25 cellular contexts compared by ENCODE assay signal in the genomic region with DNA sequence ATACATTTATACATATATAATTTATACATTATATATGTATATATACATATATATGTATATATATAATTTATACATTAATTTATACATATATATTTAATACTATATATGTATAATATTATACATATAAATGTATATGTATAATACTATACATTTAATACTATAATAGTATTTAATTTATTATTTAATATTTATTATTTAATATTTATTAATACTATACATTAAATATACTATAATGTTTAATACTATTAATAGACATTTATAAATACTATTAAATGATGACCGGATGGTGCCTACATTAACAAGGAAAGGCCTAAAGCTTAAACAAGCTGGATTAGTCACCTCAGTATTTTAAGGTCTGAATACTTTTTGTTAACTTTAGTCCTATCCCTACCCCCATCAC.
"Had no signal": no experiment of that assay in that cellular context is flagged by ENCODE, and none has a peak within 500 bp of the region (broad histone marks: within the 10 kb centered on the region; RNA-seq: fewer than 3 reads in every experiment).

No MANE protein-coding gene starts in this region.

- DNase-seq: cortex of kidney; effector memory CD8-positive, alpha-beta T cell; gastrocnemius medialis; heart left ventricle; left colon; left ventricle myocardium inferior; lower lobe of right lung; right lobe of liver; stimulated activated CD4-positive, alpha-beta T cell treated with anti-CD3 and anti-CD28 coated beads, Interleukin-12 subunit alpha, Interleukin-12 subunit beta, amount 100 ng/mL, for 4 hours; stimulated activated CD4-positive, alpha-beta T cell treated with anti-CD3 and anti-CD28 coated beads, Interleukin-1b, Interleukin-23, amount 100 ng/mL, for 48 hours; stimulated activated CD4-positive, alpha-beta T cell treated with anti-CD3 and anti-CD28 coated beads, Interleukin-4, amount 100 ng/mL, for 1 hour; stimulated activated CD8-positive, alpha-beta memory T cell treated with anti-CD3 and anti-CD28 coated beads, Interleukin-4, amount 100 ng/mL, for 48 hours; stimulated activated naive CD4-positive, alpha-beta T cell; stimulated activated naive CD8-positive, alpha-beta T cell treated with anti-CD3 and anti-CD28 coated beads, Interleukin-15, amount 100 ng/mL, for 72 hours; transverse colon; upper lobe of right lung; uterus had no signal

- H3K4me1 Mint-ChIP-seq: stimulated activated naive CD8-positive, alpha-beta T cell treated with anti-CD3 and anti-CD28 coated beads, Interleukin-15, amount 100 ng/mL, for 72 hours had no signal

- ATAC-seq: effector memory CD8-positive, alpha-beta T cell; gastrocnemius medialis; heart left ventricle; left colon; lower lobe of right lung; natural killer cell treated with Interleukin-12 subunit alpha and Interleukin-12 subunit beta and Interleukin-15 and Interleukin-18, amount 100 ng/mL, for 72 hours; right lobe of liver; stimulated activated naive CD8-positive, alpha-beta T cell treated with anti-CD3 and anti-CD28 coated beads, Interleukin-15, amount 100 ng/mL, for 72 hours; upper lobe of right lung had no signal

- H3K27me3 ChIP-seq: gastrocnemius medialis, heart left ventricle, hepatocyte, neutrophil, right lobe of liver, suprapubic skin, transverse colon, upper lobe of right lung, uterus had no signal

- H3K36me3 Mint-ChIP-seq: natural killer cell treated with Interleukin-12 subunit alpha and Interleukin-12 subunit beta and Interleukin-15 and Interleukin-18, amount 100 ng/mL, for 72 hours had no signal

- H3K4me3 Mint-ChIP-seq: effector memory CD8-positive, alpha-beta T cell; natural killer cell treated with Interleukin-12 subunit alpha and Interleukin-12 subunit beta and Interleukin-15 and Interleukin-18, amount 100 ng/mL, for 72 hours; neural crest cell; stimulated activated naive CD8-positive, alpha-beta T cell treated with anti-CD3 and anti-CD28 coated beads, Interleukin-15, amount 100 ng/mL, for 72 hours had no signal

- H3K4me3 ChIP-seq: gastrocnemius medialis, heart left ventricle, hepatocyte, left ventricle myocardium inferior, lower lobe of right lung, right lobe of liver, smooth muscle cell, suprapubic skin, transverse colon, upper lobe of right lung, uterus had no signal

- H3K9ac ChIP-seq: parathyroid adenoma had no signal

- H3K27me3 Mint-ChIP-seq: effector memory CD8-positive, alpha-beta T cell; natural killer cell treated with Interleukin-12 subunit alpha and Interleukin-12 subunit beta and Interleukin-15 and Interleukin-18, amount 100 ng/mL, for 72 hours; progenitor cell of endocrine pancreas; stimulated activated naive CD8-positive, alpha-beta T cell treated with anti-CD3 and anti-CD28 coated beads, Interleukin-15, amount 100 ng/mL, for 72 hours had no signal

- H3K4me1 ChIP-seq: gastrocnemius medialis, heart left ventricle, left ventricle myocardium inferior, lower lobe of right lung, parathyroid adenoma, right lobe of liver, suprapubic skin, transverse colon, upper lobe of right lung, uterus had no signal

- H3K9me3 Mint-ChIP-seq: neural crest cell; stimulated activated naive CD8-positive, alpha-beta T cell treated with anti-CD3 and anti-CD28 coated beads, Interleukin-15, amount 100 ng/mL, for 72 hours had no signal

- H3K36me3 ChIP-seq: gastrocnemius medialis, heart left ventricle, left ventricle myocardium inferior, lower lobe of right lung, neutrophil, right lobe of liver, suprapubic skin, transverse colon, upper lobe of right lung, uterus had no signal

- H3K27ac ChIP-seq: gastrocnemius medialis, heart left ventricle, hepatocyte, left ventricle myocardium inferior, lower lobe of right lung, neutrophil, parathyroid adenoma, right lobe of liver, suprapubic skin, transverse colon, upper lobe of right lung, uterus had no signal

- H3K79me2 ChIP-seq: hepatocyte, parathyroid adenoma had no signal

- H3K9me3 ChIP-seq: lower lobe of right lung, neutrophil, right lobe of liver, suprapubic skin, transverse colon, upper lobe of right lung, uterus had no signal

- H2AFZ ChIP-seq: hepatocyte, parathyroid adenoma had no signal

- H3K27ac Mint-ChIP-seq: effector memory CD8-positive, alpha-beta T cell; natural killer cell treated with Interleukin-12 subunit alpha and Interleukin-12 subunit beta and Interleukin-15 and Interleukin-18, amount 100 ng/mL, for 72 hours; progenitor cell of endocrine pancreas; stimulated activated naive CD8-positive, alpha-beta T cell treated with anti-CD3 and anti-CD28 coated beads, Interleukin-15, amount 100 ng/mL, for 72 hours had no signal

- H3K4me2 ChIP-seq: hepatocyte, smooth muscle cell had no signal
